Comparison of ENCODE assay signal across 23 cellular contexts in genomic region chr3:133478624-133479023, GRCh38.
DNase-seq lines count a peak whose midpoint lies in the region; TF ChIP-seq lines count a peak whose summit lies in the region.
"Had no signal": no experiment of that assay in that cellular context is flagged by ENCODE, and none has a peak within 500 bp of the region (broad histone marks: within the 10 kb centered on the region; RNA-seq: fewer than 3 reads in every experiment).

No MANE protein-coding gene starts in this region.

- H3K27ac ChIP-seq in KMS-11 (peak overlapping the region; percentile 99), OCI-LY1 (ENCODE audit: low read depth, low read length, poor library complexity, severe bottlenecking) (peak overlapping the region; percentile 98), neuronal stem cell (replicated peaks; ENCODE audit: low read length) (peak overlapping the region; percentile 4)
- H3K27ac ChIP-seq: GM23248, heart left ventricle, SJSA1, tibial nerve had no signal

- WGBS in neuronal stem cell (ENCODE audit: extremely low coverage in 2 of 2, insufficient read length in 2 of 2, insufficient replicate concordance in 1 of 2), 2 donors, result no CpG with 5 or more reads among the region's 1 CpG

- no peak overlapping the region for H3K23ac ChIP-seq in neuronal stem cell (ENCODE audit: low read depth, low read length, poor library complexity)

- H2AFZ ChIP-seq in KMS-11 (ENCODE audit: low read depth), result peak overlapping the region; percentile 33; the same call in 1 of the 2 replicates
- H2AFZ ChIP-seq in OCI-LY1 (ENCODE audit: low read length), result no peak overlapping the region
- no peak overlapping the region for H2AFZ ChIP-seq in neuronal stem cell (ENCODE audit: low read length)
- H2AFZ ChIP-seq: GM23248 had no signal

- no peak overlapping the region for H3K18ac ChIP-seq in neuronal stem cell (ENCODE audit: low read length)

- no peaks in the 10 kb centered on the region for H3K27me3 ChIP-seq in KMS-11 (ENCODE audit: insufficient read depth, low read depth)
- H3K27me3 ChIP-seq in OCI-LY1 (ENCODE audit: insufficient read depth, low read length), result no peaks in the 10 kb centered on the region
- H3K27me3 ChIP-seq in neuronal stem cell (ENCODE audit: control insufficient read depth in 3 of 3, insufficient read depth in 3 of 3, low read depth in 1 of 3, low read length in 3 of 3), result no peaks in the 10 kb centered on the region
- H3K27me3 ChIP-seq: heart left ventricle, SJSA1, tibial nerve had no signal

- 0 out of 2 replicates have a peak, but pooled peaks cover 3% of the 10 kb centered on the region for H3K9me3 ChIP-seq in OCI-LY1 (ENCODE audit: low read length)
- H3K9me3 ChIP-seq in neuronal stem cell (replicated peaks in 1 of 2; ENCODE audit: control insufficient read depth in 2 of 2, insufficient read depth in 1 of 2, low read depth in 1 of 2, low read length in 2 of 2), result no peaks in the 10 kb centered on the region
- H3K9me3 ChIP-seq: heart left ventricle, SJSA1, tibial nerve had no signal

- peaks cover 17% of the 10 kb centered on the region for H3F3A ChIP-seq in OCI-LY1 (ENCODE audit: insufficient read depth, low read length)

- no peak for TF ChIP-seq CTCF in GM12865 (IDR thresholded peaks at IDR 0.05; ENCODE audit: insufficient read depth, low read depth, low read length, missing control alignments)
- no peak for TF ChIP-seq CTCF in KMS-11 (conservative IDR thresholded peaks at IDR 0.05; ENCODE audit: low read depth, low read length)
- no peak for TF ChIP-seq CTCF in OCI-LY1 (IDR thresholded peaks at IDR 0.05; ENCODE audit: low read length)

- H3K4me1 ChIP-seq in KMS-11 (ENCODE audit: low read depth, poor library complexity, severe bottlenecking) (peaks cover 86% of the 10 kb centered on the region), OCI-LY1 (ENCODE audit: insufficient read depth, low read length, severe bottlenecking) (peaks cover 73% of the 10 kb centered on the region), neuronal stem cell (ENCODE audit: control insufficient read depth in 2 of 2, insufficient read depth in 1 of 2, low read depth in 1 of 2, low read length in 2 of 2) (peaks cover 0 to 31% of the 10 kb centered on the region in 2 donors)

- H2BK120ac ChIP-seq in neuronal stem cell (ENCODE audit: low read depth, low read length), result no peak overlapping the region

- no peak overlapping the region for H2AK5ac ChIP-seq in neuronal stem cell (ENCODE audit: low read depth, low read length)

- H3K9me2 ChIP-seq in OCI-LY1 (ENCODE audit: low read depth, low read length), result no peaks in the 10 kb centered on the region

- H3K36me3 ChIP-seq in KMS-11 (ENCODE audit: insufficient read depth) (no peaks in the 10 kb centered on the region), OCI-LY1 (ENCODE audit: insufficient read depth, low read length) (peaks cover 5% of the 10 kb centered on the region; the same call in 1 of the 2 replicates), neuronal stem cell (replicated peaks in 1 of 2; ENCODE audit: control insufficient read depth in 2 of 2, insufficient read depth in 2 of 2, low read length in 2 of 2) (no peaks in the 10 kb centered on the region)
- H3K36me3 ChIP-seq: heart left ventricle, SJSA1, tibial nerve had no signal

- DNase-seq in GM12865 (ENCODE audit: low read depth) (no peak), neuronal stem cell (ENCODE audit: low spot score) (no peak), SIG-M5 (lab: John Stamatoyannopoulos, UW) (no peak), hippocampal formation (lab: John Stamatoyannopoulos, UW) (no peak), NCI-H187 (lab: John Stamatoyannopoulos, UW) (no peak)
- DNase-seq: activated CD4-positive, alpha-beta T cell treated with anti-CD3 and anti-CD28 coated beads, Interleukin-2, amount 50 U/mL, for 48 hours; activated gamma-delta T cell treated with Interleukin-2 at 50 U/mL for 16 hours; anterior cingulate cortex; Calu3; EL; GM23248; heart left ventricle; NCI-H1092; NCI-H2171; NCI-H526 treated with DMSO at 0.1 percent for 48 hours; PC-3; small intestine; stimulated activated naive CD4-positive, alpha-beta T cell treated with Interleukin-2 at 50 U/mL for 16 hours; T-helper 17 cell had no signal

- H2BK12ac ChIP-seq in neuronal stem cell (ENCODE audit: low read length), result no peak overlapping the region

- no peak overlapping the region for H4K8ac ChIP-seq in neuronal stem cell (ENCODE audit: low read depth, low read length)

- no peak overlapping the region for H3K14ac ChIP-seq in neuronal stem cell (ENCODE audit: low read length)

- no peaks in the 10 kb centered on the region for H3K79me1 ChIP-seq in neuronal stem cell (ENCODE audit: low read depth, low read length)

- H3K9ac ChIP-seq in KMS-11, result peak overlapping the region; percentile 90; the same call in 1 of the 2 replicates
- H3K9ac ChIP-seq in OCI-LY1 (ENCODE audit: low read length), result peak overlapping the region; percentile 61
- H3K9ac ChIP-seq in neuronal stem cell (ENCODE audit: low read depth, low read length, poor library complexity), result no peak overlapping the region
- H3K9ac ChIP-seq: GM23248 had no signal

- no peaks in the 10 kb centered on the region for H4K20me1 ChIP-seq in KMS-11 (ENCODE audit: insufficient read depth)
- H4K20me1 ChIP-seq in OCI-LY1 (ENCODE audit: insufficient read depth, low read length), result no peaks in the 10 kb centered on the region

- no peak overlapping the region for H2BK5ac ChIP-seq in neuronal stem cell (ENCODE audit: low read length)

- H3K4me2 ChIP-seq in KMS-11 (peak overlapping the region; percentile 77), OCI-LY1 (ENCODE audit: low read length) (peak overlapping the region; percentile 72), neuronal stem cell (ENCODE audit: insufficient read depth, low read length, poor library complexity, severe bottlenecking) (no peak overlapping the region)

- no peak overlapping the region for H4K91ac ChIP-seq in neuronal stem cell (ENCODE audit: low read depth, low read length, poor library complexity)

- no peak overlapping the region for H2BK15ac ChIP-seq in neuronal stem cell (ENCODE audit: low read length)

- H3K4ac ChIP-seq in neuronal stem cell (ENCODE audit: low read length), result no peak overlapping the region

- no peaks in the 10 kb centered on the region for H3K79me2 ChIP-seq in KMS-11 (ENCODE audit: insufficient read depth, low read depth)
- peaks cover 13% of the 10 kb centered on the region; the same call in 1 of the 2 replicates for H3K79me2 ChIP-seq in OCI-LY1 (ENCODE audit: insufficient read depth, low read length)

- H3K4me3 ChIP-seq in GM12865 (ENCODE audit: low read depth, low read length), result peak overlapping the region; percentile 62
- H3K4me3 ChIP-seq in KMS-11 (IDR thresholded peaks at IDR 0.05; ENCODE audit: insufficient read depth, low read depth, low read length), result peak overlapping the region; percentile 76
- peak overlapping the region; percentile 24 for H3K4me3 ChIP-seq in OCI-LY1 (ENCODE audit: low read depth, low read length, poor library complexity, severe bottlenecking)
- H3K4me3 ChIP-seq in neuronal stem cell (ENCODE audit: low read length in 2 of 2), result no peak overlapping the region
- H3K4me3 ChIP-seq: GM23248, heart left ventricle, SJSA1, tibial nerve had no signal

Comparison
In these comparisons a context has a peak if more than half of its experiments do, and no peak if none do; other contexts are left out.
1. H3K4me3 ChIP-seq: peak in GM12865 (single experiment), KMS-11 (single experiment) and OCI-LY1 (single experiment); none in neuronal stem cell (0 of 2).
2. H3K27ac ChIP-seq: peak in every context shown above with its lines; median percentile 99 in KMS-11; 98 in OCI-LY1; 4 in neuronal stem cell.